Comparison of ENCODE assay signal across 9 cellular contexts in the genomic region with DNA sequence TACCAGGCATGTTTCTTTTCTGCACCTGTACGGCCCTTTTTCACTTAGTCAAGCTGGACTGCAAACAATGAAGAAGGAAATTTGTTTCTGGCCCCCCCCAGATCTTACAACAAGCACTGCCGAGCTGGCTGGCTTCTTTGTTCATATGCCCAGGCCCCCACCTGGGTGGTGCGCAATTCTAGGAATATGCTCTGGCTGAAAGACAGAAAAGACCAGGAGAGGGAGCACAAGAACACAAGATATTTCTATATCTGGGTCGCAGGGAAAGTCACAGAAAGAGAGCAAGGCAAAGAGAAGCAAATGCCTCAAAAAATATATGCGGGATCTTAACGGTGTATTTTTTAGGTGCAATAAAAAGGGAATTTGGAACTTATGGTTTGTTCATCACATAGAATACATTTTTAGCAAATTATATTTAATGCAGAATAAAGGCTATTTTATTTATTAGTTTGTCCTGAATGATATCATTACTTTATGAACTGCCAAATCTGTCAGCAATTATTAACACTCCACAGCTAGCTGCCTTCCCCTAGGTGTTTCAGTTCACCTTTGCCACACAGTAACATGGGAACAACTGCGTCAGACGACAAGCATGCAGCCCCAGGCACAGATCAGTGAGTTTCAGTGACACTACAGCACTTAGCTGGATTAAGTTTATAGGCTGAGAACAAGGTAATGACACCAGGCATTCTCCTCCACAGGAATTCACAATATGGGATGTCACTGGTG.
DNase-seq lines count a peak whose midpoint lies in the region; ATAC-seq and TF ChIP-seq lines count a peak whose summit lies in the region.
"Had no signal": no experiment of that assay in that cellular context is flagged by ENCODE, and none has a peak within 500 bp of the region (broad histone marks: within the 10 kb centered on the region; RNA-seq: fewer than 3 reads in every experiment).

No MANE protein-coding gene starts in this region.

- H3K27me3 ChIP-seq in HL-60 (ENCODE audit: insufficient read depth, poor library complexity, severe bottlenecking) (peaks cover 9% of the 10 kb centered on the region), upper lobe of left lung (no peaks in the 10 kb centered on the region)

- WGBS in upper lobe of left lung, 2 donors = 34 to 37% methylated on average over 8 of the region's 8 CpGs

- no peak for TF ChIP-seq EP300 in upper lobe of left lung (IDR thresholded peaks at IDR 0.05)

- TF ChIP-seq CTCF in CD14-positive monocyte (IDR thresholded peaks at IDR 0.05) (peak; percentile 32), HL-60 (IDR thresholded peaks at IDR 0.05; ENCODE audit: insufficient read depth, low read length) (no peak), upper lobe of left lung (IDR thresholded peaks at IDR 0.05) (peak; percentile 17 to 57 (median 47))

- no peaks in the 10 kb centered on the region for H3K4me1 Mint-ChIP-seq in CD14-positive monocyte

- no peaks in the 10 kb centered on the region for H3K36me3 Mint-ChIP-seq in CD14-positive monocyte

- no peak overlapping the region for H3K4me3 ChIP-seq in HL-60 (replicated peaks; ENCODE audit: insufficient read depth, low read length)
- no peak overlapping the region for H3K4me3 ChIP-seq in upper lobe of left lung
- H3K4me3 ChIP-seq: lung had no signal

- ATAC-seq in upper lobe of left lung (ENCODE audit: low FRiP score in 2 of 2) = peak in 1 of 2 donors; percentile 77

- H3K4me3 Mint-ChIP-seq in CD14-positive monocyte = no peak overlapping the region

- no peaks in the 10 kb centered on the region for H3K9me3 Mint-ChIP-seq in CD14-positive monocyte

- no peaks in the 10 kb centered on the region for H3K9me3 ChIP-seq in upper lobe of left lung

- intact Hi-C loops in CD14-positive monocyte (cut with micrococcal nuclease) = no loop called here

- H3K27ac Mint-ChIP-seq in CD14-positive monocyte = no peak overlapping the region

- DNase-seq in CD14-positive monocyte (ENCODE audit: low spot score) = no peak
- peak; percentile 5 to 44 for DNase-seq in HL-60 (ENCODE audit: low read depth in 1 of 2, low spot score in 1 of 2)
- DNase-seq in NOMO-1 treated with DMSO at 0.1 percent for 48 hours (lab: John Stamatoyannopoulos, UW; ENCODE audit: unreplicated experiment) = peak; percentile 72
- DNase-seq in caudate nucleus (lab: John Stamatoyannopoulos, UW) = peak in 40 of 61 donors; percentile 5 to 85 (median 27)
- peak; percentile 90 for DNase-seq in kidney tubule cell (ENCODE audit: low spot score)
- no peak for DNase-seq in upper lobe of left lung
- no peak for DNase-seq in activated gamma-delta T cell treated with Interleukin-2 at 50 U/mL for 16 hours
- DNase-seq in activated CD4-positive, alpha-beta T cell treated with anti-CD3 and anti-CD28 coated beads, Interleukin-2, amount 50 U/mL, for 48 hours = no peak

- H3K4me1 ChIP-seq in upper lobe of left lung = peaks cover 0 to 4% (median 0%) of the 10 kb centered on the region in 4 donors

- no peak for TF ChIP-seq POLR2A in upper lobe of left lung (IDR thresholded peaks at IDR 0.05)

- H3K27ac ChIP-seq in HL-60 (replicated peaks) = no peak overlapping the region
- no peak overlapping the region for H3K27ac ChIP-seq in caudate nucleus (ENCODE audit: low read depth, low read length)
- no peak overlapping the region for H3K27ac ChIP-seq in upper lobe of left lung

- H3K36me3 ChIP-seq in upper lobe of left lung = no peaks in the 10 kb centered on the region

- no peaks in the 10 kb centered on the region for H3K27me3 Mint-ChIP-seq in CD14-positive monocyte (ENCODE audit: low read depth in 3 of 3)

Comparison
In these comparisons a context has a peak if more than half of its experiments do, and no peak if none do; other contexts are left out.
1. DNase-seq: peak in HL-60 (2 of 2), NOMO-1 treated with DMSO at 0.1 percent for 48 hours (single experiment), caudate nucleus (40 of 61) and kidney tubule cell (single experiment); none in CD14-positive monocyte (single experiment), upper lobe of left lung (0 of 2), activated gamma-delta T cell treated with Interleukin-2 at 50 U/mL for 16 hours (single experiment) and activated CD4-positive, alpha-beta T cell treated with anti-CD3 and anti-CD28 coated beads, Interleukin-2, amount 50 U/mL, for 48 hours (0 of 2).